In genomic region chr1:115040501-115040900, GRCh38 we compare ENCODE assay signal across 20 cellular contexts. TPM values are rescaled to one million over a fixed set of nuclear protein-coding genes. Genes with fewer than 3 reads are reported as not detected.
A peak's percentile ranks its signal among the peaks of the same experiment; 100 is the strongest.
DNase-seq lines count a peak whose midpoint lies in the region; ATAC-seq, FAIRE-seq and TF ChIP-seq lines count a peak whose summit lies in the region.
"Had no signal": no experiment of that assay in that cellular context is flagged by ENCODE, and none has a peak within 500 bp of the region (broad histone marks: within the 10 kb centered on the region; RNA-seq: fewer than 3 reads in every experiment).

No MANE protein-coding gene starts in this region.

- no peaks in the 10 kb centered on the region for H3K4me1 Mint-ChIP-seq in HFFc6 (ENCODE audit: low read depth)
- H3K4me1 Mint-ChIP-seq in stimulated activated naive CD8-positive, alpha-beta T cell treated with anti-CD3 and anti-CD28 coated beads, Interleukin-15, amount 100 ng/mL, for 72 hours = no peaks in the 10 kb centered on the region
- H3K4me1 Mint-ChIP-seq in stimulated activated naive B cell treated with anti-CD40 and anti-IgM and Interleukin-4, amounts not matched to agents 10 μg/mL and 1 μg/mL and 100 μg/mL, for 72 hours = no peaks in the 10 kb centered on the region
- H3K4me1 Mint-ChIP-seq: IgD-negative memory B cell had no signal

- H3K36me3 Mint-ChIP-seq in HFFc6 (ENCODE audit: low read depth) = no peaks in the 10 kb centered on the region
- H3K36me3 Mint-ChIP-seq in stimulated activated naive B cell treated with anti-CD40 and anti-IgM and Interleukin-4, amounts not matched to agents 10 μg/mL and 1 μg/mL and 100 μg/mL, for 72 hours = peaks cover 0 to 2% of the 10 kb centered on the region in 2 donors

- H3K9me3 ChIP-seq in WERI-Rb-1 (ENCODE audit: severe bottlenecking) = no peaks in the 10 kb centered on the region
- H3K9me3 ChIP-seq: Peyer's patch had no signal

- no peak overlapping the region for H3K4me3 ChIP-seq in WERI-Rb-1 (ENCODE audit: low read depth, low read length)
- H3K4me3 ChIP-seq: BLaER1 treated with 17β-estradiol and CSF1 and Interleukin-3, amounts not matched to agents 10 nM and 100 nM; GM12878; Peyer's patch had no signal

- H3K27me3 Mint-ChIP-seq in HFFc6 (ENCODE audit: insufficient read depth) = peaks cover 3% of the 10 kb centered on the region; the same call in 1 of the 2 replicates
- H3K27me3 Mint-ChIP-seq in stimulated activated naive CD8-positive, alpha-beta T cell treated with anti-CD3 and anti-CD28 coated beads, Interleukin-15, amount 100 ng/mL, for 72 hours = no peaks in the 10 kb centered on the region
- H3K27me3 Mint-ChIP-seq in stimulated activated naive B cell treated with anti-CD40 and anti-IgM and Interleukin-4, amounts not matched to agents 10 μg/mL and 1 μg/mL and 100 μg/mL, for 72 hours = no peaks in the 10 kb centered on the region

- no peak overlapping the region for H3K4me3 Mint-ChIP-seq in HFFc6
- H3K4me3 Mint-ChIP-seq in stimulated activated naive CD8-positive, alpha-beta T cell treated with anti-CD3 and anti-CD28 coated beads, Interleukin-15, amount 100 ng/mL, for 72 hours = no peak overlapping the region
- H3K4me3 Mint-ChIP-seq in stimulated activated naive B cell treated with anti-CD40 and anti-IgM and Interleukin-4, amounts not matched to agents 10 μg/mL and 1 μg/mL and 100 μg/mL, for 72 hours = no peak overlapping the region
- H3K4me3 Mint-ChIP-seq: IgD-negative memory B cell had no signal

- H3K27ac ChIP-seq in C4-2B (no peak overlapping the region), WERI-Rb-1 (no peak overlapping the region), foreskin keratinocyte (no peak overlapping the region)
- H3K27ac ChIP-seq: BLaER1 treated with 17β-estradiol and CSF1 and Interleukin-3, amounts not matched to agents 10 nM and 100 nM; Peyer's patch had no signal

- no peaks in the 10 kb centered on the region for H3K4me1 ChIP-seq in foreskin keratinocyte
- H3K4me1 ChIP-seq: BLaER1 treated with 17β-estradiol and CSF1 and Interleukin-3, amounts not matched to agents 10 nM and 100 nM; Peyer's patch had no signal

- ATAC-seq in foreskin keratinocyte = no peak
- no peak for ATAC-seq in stimulated activated naive CD8-positive, alpha-beta T cell treated with anti-CD3 and anti-CD28 coated beads, Interleukin-15, amount 100 ng/mL, for 72 hours
- no peak for ATAC-seq in stimulated activated naive B cell treated with anti-CD40 and anti-IgM and Interleukin-4, amounts not matched to agents 10 μg/mL and 1 μg/mL and 100 μg/mL, for 72 hours (replicated peaks)
- ATAC-seq: GM12878 had no signal

- DNase-seq in HFFc6 (no peak), WERI-Rb-1 (no peak), foreskin keratinocyte (no peak), HTR-8/SVneo (ENCODE audit: insufficient read length, low spot score) (no peak)
- no peak for DNase-seq in stimulated activated naive CD8-positive, alpha-beta T cell treated with anti-CD3 and anti-CD28 coated beads, Interleukin-15, amount 100 ng/mL, for 72 hours
- no peak for DNase-seq in NK-92 treated with Interleukin-12 subunit alpha and Interleukin-12 subunit beta, amount 100 ng/mL, for 24 hours (lab: John Stamatoyannopoulos, UW)
- DNase-seq in stimulated activated naive B cell treated with anti-CD40 and anti-IgM and Interleukin-4, amounts not matched to agents 10 μg/mL and 1 μg/mL and 100 μg/mL, for 72 hours = no peak
- DNase-seq: DMS153, NCI-H1092, NCI-H187, NCI-H69, Peyer's patch, Right ventricle myocardium superior, T-helper 2 cell had no signal

- no peaks in the 10 kb centered on the region for H3K27me3 ChIP-seq in WERI-Rb-1 (ENCODE audit: insufficient read depth, low read depth, severe bottlenecking)
- H3K27me3 ChIP-seq in foreskin keratinocyte = peaks cover 19% of the 10 kb centered on the region
- H3K27me3 ChIP-seq: BLaER1 treated with 17β-estradiol and CSF1 and Interleukin-3, amounts not matched to agents 10 nM and 100 nM; Peyer's patch had no signal

- FAIRE-seq in HTR-8/SVneo (lab: Jason Lieb, UNC) = no peak
- FAIRE-seq: GM12878, GM18507 had no signal

- peak; percentile 32 for TF ChIP-seq CTCF in C4-2B (conservative IDR thresholded peaks at IDR 0.05)
- peak; percentile 40; the same call in 1 of the 2 replicates for TF ChIP-seq CTCF in HFFc6 (IDR thresholded peaks at IDR 0.05)
- 0 out of 2 replicates have a peak, but pooled peaks have one; percentile 9 for TF ChIP-seq CTCF in WERI-Rb-1 (IDR thresholded peaks at IDR 0.05; ENCODE audit: low read depth, low read length)
- TF ChIP-seq CTCF in foreskin keratinocyte (conservative IDR thresholded peaks at IDR 0.05) = peak; percentile 50

- H3K36me3 ChIP-seq in WERI-Rb-1 = no peaks in the 10 kb centered on the region
- H3K36me3 ChIP-seq: BLaER1 treated with 17β-estradiol and CSF1 and Interleukin-3, amounts not matched to agents 10 nM and 100 nM; Peyer's patch had no signal

- no peak overlapping the region for H3K27ac Mint-ChIP-seq in HFFc6
- no peak overlapping the region for H3K27ac Mint-ChIP-seq in stimulated activated naive CD8-positive, alpha-beta T cell treated with anti-CD3 and anti-CD28 coated beads, Interleukin-15, amount 100 ng/mL, for 72 hours
- no peak overlapping the region for H3K27ac Mint-ChIP-seq in stimulated activated naive B cell treated with anti-CD40 and anti-IgM and Interleukin-4, amounts not matched to agents 10 μg/mL and 1 μg/mL and 100 μg/mL, for 72 hours

- H3K9me3 Mint-ChIP-seq in HFFc6 = no peaks in the 10 kb centered on the region
- peaks cover 8 to 9% of the 10 kb centered on the region in 2 donors for H3K9me3 Mint-ChIP-seq in stimulated activated naive CD8-positive, alpha-beta T cell treated with anti-CD3 and anti-CD28 coated beads, Interleukin-15, amount 100 ng/mL, for 72 hours
- H3K9me3 Mint-ChIP-seq in stimulated activated naive B cell treated with anti-CD40 and anti-IgM and Interleukin-4, amounts not matched to agents 10 μg/mL and 1 μg/mL and 100 μg/mL, for 72 hours = peaks cover 0 to 2% of the 10 kb centered on the region in 2 donors

RNA-seq across cellular contexts. Expression of gene TSHB, which starts 10.9 kb away (rescaled TPM):
- total RNA-seq in HFFc6 (2021; fragmentation: NEBNext Ultra II Directional; extraction: Animal tissue kit (Norgen Biotek cat#: 25700)) = not detected
- not detected in 2 replicates for total RNA-seq in foreskin keratinocyte
- not detected in 2 replicates for polyA plus RNA-seq in foreskin keratinocyte
- total RNA-seq: GM12878, Peyer's patch, Right ventricle myocardium superior had no signal
- polyA plus RNA-seq: AG04450, GM12878, IgD-negative memory B cell had no signal

RNA-seq across cellular contexts. Expression of gene TSPAN2, which starts 48.8 kb away (rescaled TPM):
- total RNA-seq in HFFc6 (2021; fragmentation: NEBNext Ultra II Directional; extraction: Animal tissue kit (Norgen Biotek cat#: 25700)) = 1 to 10 TPM; 4.2 to 6.9 (median 5.1) TPM
- total RNA-seq in foreskin keratinocyte = 0.32 and 0.48 TPM in 2 replicates
- polyA plus RNA-seq in foreskin keratinocyte = 0.17 and 0.30 TPM in 2 replicates
